Comparison of ENCODE assay signal across 7 cellular contexts in genomic region chr2:202588647-202589581, GRCh38. TPM values are rescaled to one million over a fixed set of nuclear protein-coding genes. Genes with fewer than 3 reads are reported as not detected.
A peak's percentile ranks its signal among the peaks of the same experiment; 100 is the strongest.
DNase-seq lines count a peak whose midpoint lies in the region; ATAC-seq, FAIRE-seq and TF ChIP-seq lines count a peak whose summit lies in the region.

No MANE protein-coding gene starts in this region.

- no peaks in the 10 kb centered on the region for H3K4me1 ChIP-seq in breast epithelium

- FAIRE-seq in GM12892 (lab: Jason Lieb, UNC), result peak; percentile 96

- intact Hi-C loops in breast epithelium (cut with DNase I; ENCODE audit: low total_unique reads), result no loop called here

- TF ChIP-seq POLR2A in GM12892 (IDR thresholded peaks at IDR 0.05; ENCODE audit: low read depth, low read length) (no peak), breast epithelium (IDR thresholded peaks at IDR 0.05) (no peak)

- TF ChIP-seq CTCF in WERI-Rb-1 (IDR thresholded peaks at IDR 0.05; ENCODE audit: low read depth, low read length) (peak; percentile 90), breast epithelium (IDR thresholded peaks at IDR 0.05) (peak; percentile 78 to 92 (median 89))

- no peaks in the 10 kb centered on the region for H3K9me3 ChIP-seq in WERI-Rb-1 (ENCODE audit: severe bottlenecking)
- no peaks in the 10 kb centered on the region for H3K9me3 ChIP-seq in breast epithelium

- ATAC-seq in HG02973 (IDR thresholded peaks at IDR 0.05; ENCODE audit: unreplicated experiment), result peak; percentile 63

- H3K4me3 ChIP-seq in WERI-Rb-1 (ENCODE audit: low read depth, low read length) (peak overlapping the region; percentile 32), breast epithelium (peak overlapping the region; percentile 7 to 57 (median 11))

- 0 out of 2 replicates have a peak overlapping the region, but pooled peaks have one; percentile 10 for H3K27ac ChIP-seq in WERI-Rb-1
- no peak overlapping the region for H3K27ac ChIP-seq in breast epithelium

- DNase-seq in GM12892 (ENCODE audit: insufficient read length) (peak; percentile 37), NCI-H2171 (lab: John Stamatoyannopoulos, UW) (peak; percentile 71), WERI-Rb-1 (peak; percentile 86), breast epithelium (ENCODE audit: low spot score in 2 of 2) (peak in 1 of 2 donors; percentile 24), iris pigment epithelial cell (ENCODE audit: low read depth) (peak; percentile 67)
- DNase-seq in stimulated activated CD4-positive, alpha-beta T cell treated with anti-CD3 and anti-CD28 coated beads, Interleukin-12 subunit alpha, Interleukin-12 subunit beta, amount 100 ng/mL, for 48 hours (ENCODE audit: low read depth in 2 of 3, low spot score in 1 of 3), result peak; percentile 43 to 68 (median 45)

- no peaks in the 10 kb centered on the region for H3K27me3 ChIP-seq in WERI-Rb-1 (ENCODE audit: insufficient read depth, low read depth, severe bottlenecking)
- H3K27me3 ChIP-seq in breast epithelium, result no peaks in the 10 kb centered on the region

- H3K36me3 ChIP-seq in WERI-Rb-1 (no peaks in the 10 kb centered on the region), breast epithelium (no peaks in the 10 kb centered on the region)

RNA-seq across cellular contexts. Expression of gene FAM117B, which starts 45.9 kb away (rescaled TPM):
- 3.1 TPM for polyA plus RNA-seq in GM12892 (2012; ENCODE audit: missing spikeins)
- total RNA-seq in breast epithelium, result 10 to 100 TPM in 2 of 3 donors, 1 to 10 TPM in 1; 9.4 to 13.1 (median 11.9) TPM
